ENCODE assay signal across 16 cellular contexts in the genomic region with DNA sequence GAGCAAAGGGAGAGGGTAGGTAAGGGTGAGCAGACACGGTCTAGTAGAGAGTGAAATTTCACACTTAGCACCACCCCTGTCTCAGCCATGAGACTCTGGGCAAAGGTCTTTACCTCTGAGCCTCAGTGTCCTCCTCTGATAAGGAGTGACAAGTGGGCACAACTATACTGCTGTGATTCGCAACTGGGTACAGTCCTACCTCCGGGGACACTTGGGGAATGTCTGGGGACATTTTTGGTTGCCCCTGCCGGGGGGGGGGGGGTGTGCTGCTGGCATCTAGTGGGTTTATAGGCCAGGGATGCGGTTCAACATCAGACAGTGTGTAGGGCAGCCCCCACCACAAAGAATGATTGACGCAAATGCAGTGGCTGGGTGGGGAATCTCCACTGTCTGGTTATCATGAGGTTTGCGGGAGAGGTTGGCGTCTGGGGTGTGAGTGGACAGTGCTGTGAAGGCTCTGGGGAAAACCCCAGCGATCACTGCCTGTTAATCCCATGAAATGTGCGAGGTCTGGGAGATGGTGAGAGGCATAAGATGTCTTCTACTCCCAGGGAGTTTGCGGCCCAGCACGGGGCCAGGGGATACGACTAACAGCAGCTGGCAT. TPM values are rescaled to one million over a fixed set of nuclear protein-coding genes. Genes with fewer than 3 reads are reported as not detected.
DNase-seq lines count a peak whose midpoint lies in the region; ATAC-seq and TF ChIP-seq lines count a peak whose summit lies in the region.
"Had no signal": no experiment of that assay in that cellular context is flagged by ENCODE, and none has a peak within 500 bp of the region (broad histone marks: within the 10 kb centered on the region; RNA-seq: fewer than 3 reads in every experiment).

No MANE protein-coding gene starts in this region.

- H3K36me3 ChIP-seq in hepatocyte (replicated peaks; ENCODE audit: insufficient read depth, low read depth), result no peaks in the 10 kb centered on the region
- H3K36me3 ChIP-seq: thyroid gland had no signal

- POLR2A ChIA-PET in WTC11 (lab: Charles Lee), result no interaction called here

- no peak overlapping the region for H2AFZ ChIP-seq in hepatocyte

- peak overlapping the region; percentile 47 for H3K27ac Mint-ChIP-seq in activated CD8-positive, alpha-beta memory T cell treated with anti-CD3 and anti-CD28 coated beads, Interleukin-2, amount 10 ng/mL, durations not matched to agents 7 days and 5 days
- peak overlapping the region; percentile 61 for H3K27ac Mint-ChIP-seq in WTC11
- peak overlapping the region; percentile 95 for H3K27ac Mint-ChIP-seq in stimulated activated effector memory CD8-positive, alpha-beta T cell treated with anti-CD3 and anti-CD28 coated beads, Interleukin-12 subunit alpha, Interleukin-12 subunit beta, amount 100 ng/mL, for 72 hours
- H3K27ac Mint-ChIP-seq: activated naive CD8-positive, alpha-beta T cell treated with anti-CD3 and anti-CD28 coated beads, Interleukin-2, amount 10 ng/mL, durations not matched to agents 7 days and 5 days had no signal

- H4K20me1 ChIP-seq in hepatocyte (ENCODE audit: insufficient read depth, poor library complexity, severe bottlenecking), result peaks cover 38% of the 10 kb centered on the region

- H3K27me3 ChIP-seq in hepatocyte, result no peaks in the 10 kb centered on the region
- H3K27me3 ChIP-seq: thyroid gland had no signal

- CTCF ChIA-PET in activated CD8-positive, alpha-beta memory T cell treated with anti-CD3 and anti-CD28 coated beads, Interleukin-2, amount 10 ng/mL, durations not matched to agents 7 days and 5 days (lab: Charles Lee), result no interaction called here
- CTCF ChIA-PET in WTC11 (lab: Charles Lee), result no interaction called here

- peaks cover 87% of the 10 kb centered on the region for H3K79me2 ChIP-seq in hepatocyte

- no peak overlapping the region for H3K4me3 Mint-ChIP-seq in activated CD8-positive, alpha-beta memory T cell treated with anti-CD3 and anti-CD28 coated beads, Interleukin-2, amount 10 ng/mL, durations not matched to agents 7 days and 5 days
- H3K4me3 Mint-ChIP-seq in WTC11, result no peak overlapping the region
- H3K4me3 Mint-ChIP-seq in stimulated activated effector memory CD8-positive, alpha-beta T cell treated with anti-CD3 and anti-CD28 coated beads, Interleukin-12 subunit alpha, Interleukin-12 subunit beta, amount 100 ng/mL, for 72 hours, result peak overlapping the region; percentile 85
- H3K4me3 Mint-ChIP-seq: activated CD4-positive, alpha-beta T cell treated with anti-CD3 and anti-CD28 coated beads, Interleukin-2, amount 10 ng/mL, durations not matched to agents 7 days and 5 days; activated naive CD8-positive, alpha-beta T cell treated with anti-CD3 and anti-CD28 coated beads, Interleukin-2, amount 10 ng/mL, durations not matched to agents 7 days and 5 days had no signal

- H3K4me3 ChIP-seq in hepatocyte, result no peak overlapping the region
- H3K4me3 ChIP-seq: lower lobe of right lung, thyroid gland had no signal

- no peaks in the 10 kb centered on the region for H3K9me3 Mint-ChIP-seq in activated CD8-positive, alpha-beta memory T cell treated with anti-CD3 and anti-CD28 coated beads, Interleukin-2, amount 10 ng/mL, durations not matched to agents 7 days and 5 days (ENCODE audit: low read depth)
- H3K9me3 Mint-ChIP-seq in WTC11, result no peaks in the 10 kb centered on the region
- no peaks in the 10 kb centered on the region for H3K9me3 Mint-ChIP-seq in stimulated activated effector memory CD8-positive, alpha-beta T cell treated with anti-CD3 and anti-CD28 coated beads, Interleukin-12 subunit alpha, Interleukin-12 subunit beta, amount 100 ng/mL, for 72 hours
- H3K9me3 Mint-ChIP-seq: activated CD4-positive, alpha-beta T cell treated with anti-CD3 and anti-CD28 coated beads, Interleukin-2, amount 10 ng/mL, durations not matched to agents 7 days and 5 days; activated naive CD8-positive, alpha-beta T cell treated with anti-CD3 and anti-CD28 coated beads, Interleukin-2, amount 10 ng/mL, durations not matched to agents 7 days and 5 days had no signal

- no peaks in the 10 kb centered on the region for H3K9me3 ChIP-seq in hepatocyte (ENCODE audit: low read depth)
- H3K9me3 ChIP-seq: lower lobe of right lung, thyroid gland had no signal

- H3K27me3 Mint-ChIP-seq in activated CD8-positive, alpha-beta memory T cell treated with anti-CD3 and anti-CD28 coated beads, Interleukin-2, amount 10 ng/mL, durations not matched to agents 7 days and 5 days, result no peaks in the 10 kb centered on the region
- no peaks in the 10 kb centered on the region; the same call in 1 of the 2 replicates for H3K27me3 Mint-ChIP-seq in WTC11 (ENCODE audit: low read depth)
- H3K27me3 Mint-ChIP-seq: activated CD4-positive, alpha-beta T cell treated with anti-CD3 and anti-CD28 coated beads, Interleukin-2, amount 10 ng/mL, durations not matched to agents 7 days and 5 days; activated naive CD8-positive, alpha-beta T cell treated with anti-CD3 and anti-CD28 coated beads, Interleukin-2, amount 10 ng/mL, durations not matched to agents 7 days and 5 days had no signal

- H3K4me2 ChIP-seq in hepatocyte, result peak overlapping the region; percentile 20

- H3K36me3 Mint-ChIP-seq in activated CD8-positive, alpha-beta memory T cell treated with anti-CD3 and anti-CD28 coated beads, Interleukin-2, amount 10 ng/mL, durations not matched to agents 7 days and 5 days, result no peaks in the 10 kb centered on the region
- peaks cover 4% of the 10 kb centered on the region; the same call in 1 of the 2 replicates for H3K36me3 Mint-ChIP-seq in WTC11
- peaks cover 73% of the 10 kb centered on the region for H3K36me3 Mint-ChIP-seq in stimulated activated effector memory CD8-positive, alpha-beta T cell treated with anti-CD3 and anti-CD28 coated beads, Interleukin-12 subunit alpha, Interleukin-12 subunit beta, amount 100 ng/mL, for 72 hours

- no peaks in the 10 kb centered on the region for H3K9me2 ChIP-seq in hepatocyte (replicated peaks; ENCODE audit: insufficient read depth)

- no peak overlapping the region for H3K27ac ChIP-seq in hepatocyte
- H3K27ac ChIP-seq: lower lobe of right lung, thyroid gland had no signal

- H3K4me1 ChIP-seq in hepatocyte (ENCODE audit: insufficient read depth), result peaks cover 29% of the 10 kb centered on the region

- peaks cover 44% of the 10 kb centered on the region for H3K4me1 Mint-ChIP-seq in activated CD8-positive, alpha-beta memory T cell treated with anti-CD3 and anti-CD28 coated beads, Interleukin-2, amount 10 ng/mL, durations not matched to agents 7 days and 5 days
- H3K4me1 Mint-ChIP-seq in WTC11, result peaks cover 51% of the 10 kb centered on the region
- peaks cover 52% of the 10 kb centered on the region for H3K4me1 Mint-ChIP-seq in stimulated activated effector memory CD8-positive, alpha-beta T cell treated with anti-CD3 and anti-CD28 coated beads, Interleukin-12 subunit alpha, Interleukin-12 subunit beta, amount 100 ng/mL, for 72 hours

- WGBS in hepatocyte (ENCODE audit: low lambda C conversion rate, missing lambda C conversion rate), result 89% methylated on average over 12 of the region's 13 CpGs

- DNase-seq in activated CD8-positive, alpha-beta memory T cell treated with anti-CD3 and anti-CD28 coated beads, Interleukin-2, amount 10 ng/mL, durations not matched to agents 7 days and 5 days, result no peak
- DNase-seq in activated CD8-positive, alpha-beta memory T cell treated with anti-CD3 and anti-CD28 coated beads, Interleukin-2, amount 50 U/mL, for 4 hours, result no peak
- no peak for DNase-seq in WTC11 (ENCODE audit: low spot score)
- DNase-seq in hepatocyte (ENCODE audit: low spot score), result no peak
- DNase-seq in stimulated activated effector memory CD8-positive, alpha-beta T cell treated with anti-CD3 and anti-CD28 coated beads, Interleukin-12 subunit alpha, Interleukin-12 subunit beta, amount 100 ng/mL, for 72 hours (ENCODE audit: low spot score in 2 of 2), result peak; percentile 25 to 70
- no peak for DNase-seq in CD1c-positive myeloid dendritic cell (ENCODE audit: extremely low spot score)
- DNase-seq in NCI-H1930 (lab: John Stamatoyannopoulos, UW), result no peak
- DNase-seq: activated CD4-positive, alpha-beta T cell treated with anti-CD3 and anti-CD28 coated beads, Interleukin-2, amount 10 ng/mL, durations not matched to agents 7 days and 5 days; activated naive CD8-positive, alpha-beta T cell treated with anti-CD3 and anti-CD28 coated beads, Interleukin-2, amount 10 ng/mL, durations not matched to agents 7 days and 5 days; hippocampal formation; lower lobe of right lung; NCI-H1105; NCI-H345; PC-3; thyroid gland had no signal

- no peak for ATAC-seq in activated CD8-positive, alpha-beta memory T cell treated with anti-CD3 and anti-CD28 coated beads, Interleukin-2, amount 10 ng/mL, durations not matched to agents 7 days and 5 days
- no peak for ATAC-seq in WTC11
- peak; percentile 44 for ATAC-seq in stimulated activated effector memory CD8-positive, alpha-beta T cell treated with anti-CD3 and anti-CD28 coated beads, Interleukin-12 subunit alpha, Interleukin-12 subunit beta, amount 100 ng/mL, for 72 hours
- ATAC-seq in HG02798 (IDR thresholded peaks at IDR 0.05; ENCODE audit: poor library complexity, unreplicated experiment), result no peak
- ATAC-seq: lower lobe of right lung, PC-3 had no signal

- no peak for TF ChIP-seq CTCF in WTC11 (IDR thresholded peaks at IDR 0.05)
- no peak for TF ChIP-seq CTCF in hepatocyte (IDR thresholded peaks at IDR 0.05; ENCODE audit: poor library complexity)

RNA-seq across cellular contexts. Expression of a gene that starts 4.3 kb away (rescaled TPM):
- total RNA-seq in activated CD8-positive, alpha-beta memory T cell treated with anti-CD3 and anti-CD28 coated beads, Interleukin-2, amount 10 ng/mL, durations not matched to agents 7 days and 5 days, result 10 to 100 TPM; 82.2 to 96.0 TPM
- 212 to 237 TPM (median 213 TPM) in 3 replicates for total RNA-seq in WTC11 (2021)
- total RNA-seq in hepatocyte, result 32.6 and 35.0 TPM in 2 replicates
- 9.7 and 11.1 TPM in 2 replicates for polyA plus RNA-seq in hepatocyte

RNA-seq across cellular contexts. Expression of a gene that starts 5.8 kb away (rescaled TPM):
- 10 to 100 TPM; 43.2 to 50.2 TPM for total RNA-seq in activated CD8-positive, alpha-beta memory T cell treated with anti-CD3 and anti-CD28 coated beads, Interleukin-2, amount 10 ng/mL, durations not matched to agents 7 days and 5 days
- total RNA-seq in WTC11 (2021) (84.0 to 106 TPM (median 86.0 TPM) in 3 replicates), hepatocyte (21.0 and 31.2 TPM in 2 replicates)
- 33.4 and 45.1 TPM in 2 replicates for polyA plus RNA-seq in hepatocyte

RNA-seq across cellular contexts. Expression of a gene that starts 19.7 kb away (rescaled TPM):
- under 1 TPM; 0.49 to 0.64 TPM for total RNA-seq in activated CD8-positive, alpha-beta memory T cell treated with anti-CD3 and anti-CD28 coated beads, Interleukin-2, amount 10 ng/mL, durations not matched to agents 7 days and 5 days
- 0.60 to 1.2 TPM (median 0.66 TPM) in 3 replicates for total RNA-seq in WTC11 (2021)
- total RNA-seq in hepatocyte, result 0.36 and 0.47 TPM in 2 replicates
- polyA plus RNA-seq in hepatocyte, result 1.0 and 1.4 TPM in 2 replicates

RNA-seq across cellular contexts. Expression of a gene that starts 27.8 kb away (rescaled TPM):
- 10 to 100 TPM; 58.6 to 70.1 TPM for total RNA-seq in activated CD8-positive, alpha-beta memory T cell treated with anti-CD3 and anti-CD28 coated beads, Interleukin-2, amount 10 ng/mL, durations not matched to agents 7 days and 5 days
- total RNA-seq in WTC11 (2021) (53.7 to 56.9 TPM (median 54.6 TPM) in 3 replicates), hepatocyte (63.4 and 66.5 TPM in 2 replicates)
- 82.2 and 106 TPM in 2 replicates for polyA plus RNA-seq in hepatocyte

RNA-seq across cellular contexts. Expression of a gene that starts 27.8 kb away (rescaled TPM):
- total RNA-seq in activated CD8-positive, alpha-beta memory T cell treated with anti-CD3 and anti-CD28 coated beads, Interleukin-2, amount 10 ng/mL, durations not matched to agents 7 days and 5 days, result 100 to 1,000 TPM; 148 to 209 TPM
- total RNA-seq in WTC11 (2021) (138 to 154 TPM (median 150 TPM) in 3 replicates), hepatocyte (64.2 and 101 TPM in 2 replicates)
- 325 and 369 TPM in 2 replicates for polyA plus RNA-seq in hepatocyte

Comparison
In these comparisons a context has a peak if more than half of its experiments do, and no peak if none do; other contexts are left out.
1. DNase-seq: peak in stimulated activated effector memory CD8-positive, alpha-beta T cell treated with anti-CD3 and anti-CD28 coated beads, Interleukin-12 subunit alpha, Interleukin-12 subunit beta, amount 100 ng/mL, for 72 hours (2 of 2); none in activated CD8-positive, alpha-beta memory T cell treated with anti-CD3 and anti-CD28 coated beads, Interleukin-2, amount 10 ng/mL, durations not matched to agents 7 days and 5 days (single experiment), activated CD8-positive, alpha-beta memory T cell treated with anti-CD3 and anti-CD28 coated beads, Interleukin-2, amount 50 U/mL, for 4 hours (single experiment), WTC11 (single experiment), hepatocyte (single experiment), CD1c-positive myeloid dendritic cell (single experiment) and NCI-H1930 (0 of 2).
2. Peak in every context shown above with its lines, with median percentiles within 50 percentile points of each other: H3K27ac Mint-ChIP-seq.